Comparison of ENCODE assay signal across 16 cellular contexts in genomic region chr22:20044495-20045151, GRCh38.
"Had no signal": no experiment of that assay in that cellular context is flagged by ENCODE, and none has a peak within 500 bp of the region (broad histone marks: within the 10 kb centered on the region; RNA-seq: fewer than 3 reads in every experiment).

No MANE protein-coding gene starts in this region.

- H3K4me3 ChIP-seq: adrenal gland, ascending aorta, mucosa of descending colon had no signal

- DNase-seq: activated CD4-positive, alpha-beta memory T cell treated with anti-CD3 and anti-CD28 coated beads for 36 hours; activated CD4-positive, alpha-beta T cell treated with anti-CD3 and anti-CD28 coated beads for 48 hours; activated gamma-delta T cell treated with Interleukin-2 at 50 U/mL for 16 hours; adrenal gland; brain microvascular endothelial cell; central memory CD4-positive, alpha-beta T cell; dermis blood vessel endothelial cell; effector CD8-positive, alpha-beta T cell; foreskin keratinocyte; hippocampal formation; mesendoderm; mucosa of descending colon; naive B cell; stimulated activated CD4-positive, alpha-beta T cell treated with anti-CD3 and anti-CD28 coated beads, Interleukin-4, amount 100 ng/mL, for 24 hours; stimulated activated naive CD8-positive, alpha-beta T cell treated with anti-CD3 and anti-CD28 coated beads, Interleukin-15, Interleukin-2, amounts not matched to agents 100 U/mL and 50 U/mL, for 24 hours had no signal

- ATAC-seq: foreskin keratinocyte; mucosa of descending colon; stimulated activated naive CD8-positive, alpha-beta T cell treated with anti-CD3 and anti-CD28 coated beads, Interleukin-15, Interleukin-2, amounts not matched to agents 100 U/mL and 50 U/mL, for 24 hours had no signal

- H3K4me1 ChIP-seq: adrenal gland, ascending aorta, foreskin keratinocyte had no signal

- H3K27ac ChIP-seq: adrenal gland, ascending aorta, brain microvascular endothelial cell, foreskin keratinocyte had no signal

- H3K9me3 ChIP-seq: adrenal gland, ascending aorta, mucosa of descending colon had no signal

- H3K27me3 ChIP-seq: adrenal gland, ascending aorta, brain microvascular endothelial cell, foreskin keratinocyte had no signal
